ENCODE assay signal across 1 cellular context in genomic region chr7:101952355-101953247, GRCh38.
TF ChIP-seq lines count a peak whose summit lies in the region.

No MANE protein-coding gene starts in this region.

TF ChIP-seq in SK-N-SH, 30 proteins besides CTCF, POLR2A, EP300 and RAD21 (continued from another document):
- 0 out of 2 replicates have a peak, but pooled peaks have one; percentile 32 for TF ChIP-seq ZBTB33 (IDR thresholded peaks at IDR 0.05; ENCODE audit: borderline replicate concordance, low read depth)
- TF ChIP-seq USF2 (IDR thresholded peaks at IDR 0.05; ENCODE audit: borderline replicate concordance, low read depth, low read length) = no peak
- TF ChIP-seq RCOR1 (IDR thresholded peaks at IDR 0.05; ENCODE audit: low read length) = no peak
- peak; percentile 72 for TF ChIP-seq NFIC (IDR thresholded peaks at IDR 0.05; ENCODE audit: borderline replicate concordance)
- TF ChIP-seq ELF1 (IDR thresholded peaks at IDR 0.05) = 0 out of 2 replicates have a peak, but pooled peaks have one; percentile 25
- TF ChIP-seq MXI1 (IDR thresholded peaks at IDR 0.05; ENCODE audit: low read depth, low read length) = no peak
- TF ChIP-seq TAF1 (IDR thresholded peaks at IDR 0.05; ENCODE audit: borderline replicate concordance, low read depth, low read length) = no peak
- TF ChIP-seq IRF3 (IDR thresholded peaks at IDR 0.05; ENCODE audit: low read depth, low read length) = no peak
- TF ChIP-seq EZH2phosphoT487 (IDR thresholded peaks at IDR 0.05; ENCODE audit: borderline replicate concordance, low read depth) = no peak
- peak; percentile 74 for TF ChIP-seq TCF12 (IDR thresholded peaks at IDR 0.05)
